In the genomic region with DNA sequence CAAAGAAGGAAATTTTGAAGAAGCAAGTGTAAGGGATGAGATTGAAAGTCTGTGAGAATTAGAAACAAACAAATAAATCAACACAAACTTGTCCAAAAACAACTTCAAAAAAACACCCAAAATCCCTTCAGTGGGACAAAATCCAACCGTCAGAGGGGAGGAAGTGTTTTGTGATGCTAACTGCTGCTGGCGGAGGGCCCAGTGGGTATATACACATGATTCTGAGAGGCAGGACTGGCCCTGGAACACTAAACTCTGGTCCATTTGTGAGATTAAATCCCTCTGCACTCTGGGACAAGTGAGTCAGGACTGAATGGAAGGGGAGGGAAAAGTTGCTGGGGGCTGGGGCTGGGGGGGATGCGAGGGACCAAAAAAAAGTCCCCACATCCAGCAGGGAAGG, we compare ENCODE assay signal across 22 cellular contexts.
A peak's percentile ranks its signal among the peaks of the same experiment; 100 is the strongest.
DNase-seq lines count a peak whose midpoint lies in the region; ATAC-seq and TF ChIP-seq lines count a peak whose summit lies in the region.
"Had no signal": no experiment of that assay in that cellular context is flagged by ENCODE, and none has a peak within 500 bp of the region (broad histone marks: within the 10 kb centered on the region; RNA-seq: fewer than 3 reads in every experiment).

No MANE protein-coding gene starts in this region.

- H3K4me3 ChIP-seq in right atrium auricular region: no peak overlapping the region
- H3K4me3 ChIP-seq in uterus: no peak overlapping the region
- no peak overlapping the region for H3K4me3 ChIP-seq in spleen
- H3K4me3 ChIP-seq: GM12878, pancreas had no signal

- H3K9me3 ChIP-seq in right atrium auricular region (no peaks in the 10 kb centered on the region), uterus (no peaks in the 10 kb centered on the region), spleen (no peaks in the 10 kb centered on the region)
- H3K9me3 ChIP-seq: pancreas had no signal

- no peak for TF ChIP-seq CTCF in right atrium auricular region (IDR thresholded peaks at IDR 0.05)
- no peak for TF ChIP-seq CTCF in uterus (IDR thresholded peaks at IDR 0.05)
- no peak for TF ChIP-seq CTCF in spleen (IDR thresholded peaks at IDR 0.05 in 8 of 11, conservative IDR thresholded peaks at IDR 0.05 in 3 of 11)

- no peaks in the 10 kb centered on the region for H3K36me3 ChIP-seq in right atrium auricular region
- no peaks in the 10 kb centered on the region for H3K36me3 ChIP-seq in uterus
- H3K36me3 ChIP-seq in spleen: no peaks in the 10 kb centered on the region
- H3K36me3 ChIP-seq: pancreas had no signal

- H3K4me1 ChIP-seq in right atrium auricular region (peaks cover 0 to 72% of the 10 kb centered on the region in 2 donors), uterus (peaks cover 8 to 10% of the 10 kb centered on the region in 2 donors), spleen (peaks cover 19 to 80% (median 49%) of the 10 kb centered on the region in 6 donors)

- H3K27me3 ChIP-seq in right atrium auricular region: no peaks in the 10 kb centered on the region
- H3K27me3 ChIP-seq in uterus: no peaks in the 10 kb centered on the region
- H3K27me3 ChIP-seq in spleen (replicated peaks in 1 of 7): no peaks in the 10 kb centered on the region
- H3K27me3 ChIP-seq: pancreas had no signal

- intact Hi-C loops in Right ventricle myocardium superior (cut with DNase I) (loop anchor here (5.0 kb wide), 1 partner anchor 43 kb away; no protein-coding TSS in a partner anchor), uterus (cut with DNase I; ENCODE audit: low total_unique reads) (no loop called here), spleen (cut with DNase I; ENCODE audit: low total_unique reads) (no loop called here)

- no peak for DNase-seq in right atrium auricular region (ENCODE audit: low spot score)
- DNase-seq in Right ventricle myocardium superior: no peak
- DNase-seq in dermis microvascular lymphatic vessel endothelial cell (ENCODE audit: low read depth in 2 of 2): peak; percentile 51 to 60
- peak; percentile 61 for DNase-seq in medulla oblongata (ENCODE audit: extremely low spot score)
- DNase-seq in uterus: peak in 1 of 2 donors; percentile 59
- no peak for DNase-seq in NCI-H1694 treated with DMSO at 0.1 percent for 48 hours (lab: John Stamatoyannopoulos, UW)
- DNase-seq in NCI-H2171 (lab: John Stamatoyannopoulos, UW): no peak
- DNase-seq in spleen: no peak
- DNase-seq: activated B cell treated with CpG ODN at 0.5 μM for 24 hours; activated CD8-positive, alpha-beta T cell treated with anti-CD3 and anti-CD28 coated beads for 36 hours; activated naive CD4-positive, alpha-beta T cell treated with anti-CD3 and anti-CD28 coated beads for 36 hours; activated T-cell treated with anti-CD3 and anti-CD28 coated beads, Interleukin-2, amount 50 U/mL, for 24 hours; aorta; CD4-positive, alpha-beta memory T cell; cortex of kidney; erythroblast; glutamatergic neuron; naive thymus-derived CD4-positive, alpha-beta T cell; NCI-H1436; NCI-H774; pancreas had no signal

- H3K27ac ChIP-seq in right atrium auricular region (peak overlapping the region; percentile 6 to 37), uterus (peak overlapping the region; percentile 37 to 61), spleen (peak overlapping the region in 4 of 8 donors; percentile 37 to 54 (median 42))
- H3K27ac ChIP-seq: pancreas had no signal

- no peak for ATAC-seq in Right ventricle myocardium superior (ENCODE audit: poor library complexity)
- ATAC-seq: activated CD8-positive, alpha-beta T cell treated with anti-CD3 and anti-CD28 coated beads for 36 hours; GM12878; naive thymus-derived CD4-positive, alpha-beta T cell had no signal

- 49 to 66% (median 55%) methylated on average over 3 of the region's 3 CpGs for WGBS in spleen, 5 donors

- TF ChIP-seq POLR2A in uterus (IDR thresholded peaks at IDR 0.05) (no peak), spleen (IDR thresholded peaks at IDR 0.05) (no peak)

Comparison
In these comparisons a context has a peak if more than half of its experiments do, and no peak if none do; other contexts are left out.
1. DNase-seq: peak in dermis microvascular lymphatic vessel endothelial cell (2 of 2) and medulla oblongata (single experiment); none in right atrium auricular region (single experiment), Right ventricle myocardium superior (single experiment), NCI-H1694 treated with DMSO at 0.1 percent for 48 hours (single experiment), NCI-H2171 (single experiment) and spleen (single experiment).